ENCODE assay signal across 13 cellular contexts in genomic region chr12:124525927-124526692, GRCh38.
"Had no signal": no experiment of that assay in that cellular context is flagged by ENCODE, and none has a peak within 500 bp of the region (broad histone marks: within the 10 kb centered on the region; RNA-seq: fewer than 3 reads in every experiment).

No MANE protein-coding gene starts in this region.

- H3K27me3 ChIP-seq: esophagus squamous epithelium, heart right ventricle, ovary, upper lobe of left lung had no signal

- H3K4me3 ChIP-seq: esophagus squamous epithelium, heart right ventricle, ovary, upper lobe of left lung had no signal

- H3K9me3 ChIP-seq: esophagus squamous epithelium, heart right ventricle, ovary, SK-N-SH, upper lobe of left lung had no signal

- ATAC-seq: activated naive CD4-positive, alpha-beta T cell treated with anti-CD3 and anti-CD28 coated beads, Interleukin-2, amount 50 U/mL, for 72 hours; stimulated activated naive B cell treated with anti-CD40 and anti-IgM and Interleukin-4, amounts not matched to agents 10 μg/mL and 1 μg/mL and 100 μg/mL, for 72 hours had no signal

- DNase-seq: activated CD4-positive, CD25-positive, alpha-beta regulatory T cell; activated effector memory CD4-positive, alpha-beta T cell treated with Interleukin-2 at 50 U/mL for 16 hours; activated T-cell treated with anti-CD3 and anti-CD28 coated beads, Interleukin-2, amount 50 U/mL, for 1 hour; esophagus squamous epithelium; foreskin melanocyte; islet precursor cell; small intestine; stimulated activated naive B cell treated with anti-CD40 and anti-IgM and Interleukin-4, amounts not matched to agents 10 μg/mL and 1 μg/mL and 100 μg/mL, for 72 hours; upper lobe of left lung had no signal

- H3K36me3 ChIP-seq: ovary had no signal

- H3K9ac ChIP-seq: SK-N-SH had no signal
